In genomic region chr18:63894367-63894766, GRCh38 we compare ENCODE assay signal across 1 cellular context.
TF ChIP-seq lines count a peak whose summit lies in the region.

No MANE protein-coding gene starts in this region.

TF ChIP-seq in GM12878, 131 proteins besides CTCF, POLR2A, EP300 and RAD21:
- no peak for TF ChIP-seq GATAD2B (conservative IDR thresholded peaks at IDR 0.05; ENCODE audit: low read depth)
- no peak for TF ChIP-seq TCF3 (IDR thresholded peaks at IDR 0.05; ENCODE audit: borderline replicate concordance, insufficient read depth, low read depth, low read length)
- TF ChIP-seq BRCA1 (IDR thresholded peaks at IDR 0.05; ENCODE audit: low read depth, low read length) = no peak
